9 cellular contexts compared by ENCODE assay signal in the genomic region with DNA sequence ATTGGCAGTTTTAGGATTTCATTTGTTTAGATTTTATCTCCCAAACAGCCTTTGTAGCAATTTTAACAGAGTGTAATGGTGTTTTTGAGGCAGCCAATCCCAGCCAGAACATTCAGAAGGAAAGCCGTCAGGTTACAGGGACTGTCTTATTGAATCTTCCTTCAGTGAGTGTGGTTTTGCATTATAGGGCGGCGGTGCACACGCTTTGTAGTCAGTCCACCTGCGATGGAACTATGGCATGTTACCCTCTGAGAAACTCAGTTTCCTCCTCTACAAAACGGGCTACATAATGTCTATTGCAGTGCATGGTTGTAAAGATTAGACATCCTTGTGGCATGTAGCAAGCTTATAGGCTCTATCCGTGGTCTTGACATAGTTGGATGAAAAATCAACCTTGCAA. TPM values are rescaled to one million over a fixed set of nuclear protein-coding genes. Genes with fewer than 3 reads are reported as not detected.
A peak's percentile ranks its signal among the peaks of the same experiment; 100 is the strongest.
DNase-seq lines count a peak whose midpoint lies in the region; ATAC-seq and TF ChIP-seq lines count a peak whose summit lies in the region.
"Had no signal": no experiment of that assay in that cellular context is flagged by ENCODE, and none has a peak within 500 bp of the region (broad histone marks: within the 10 kb centered on the region; RNA-seq: fewer than 3 reads in every experiment).

No MANE protein-coding gene starts in this region.

- H3K9me3 Mint-ChIP-seq in activated T-cell treated with anti-CD3 and anti-CD28 coated beads, Interleukin-2, amount 50 U/mL, for 72 hours: no peaks in the 10 kb centered on the region
- no peaks in the 10 kb centered on the region for H3K9me3 Mint-ChIP-seq in activated CD4-positive, alpha-beta memory T cell treated with anti-CD3 and anti-CD28 coated beads, Interleukin-2, amount 10 ng/mL, durations not matched to agents 7 days and 5 days

- no peaks in the 10 kb centered on the region for H3K27me3 Mint-ChIP-seq in activated T-cell treated with anti-CD3 and anti-CD28 coated beads, Interleukin-2, amount 50 U/mL, for 72 hours (ENCODE audit: low read depth)
- H3K27me3 Mint-ChIP-seq in activated CD4-positive, alpha-beta memory T cell treated with anti-CD3 and anti-CD28 coated beads, Interleukin-2, amount 10 ng/mL, durations not matched to agents 7 days and 5 days: no peaks in the 10 kb centered on the region

- peak overlapping the region in 1 of 2 donors; percentile 89 for H3K27ac ChIP-seq in tibial artery

- peaks cover 4 to 5% of the 10 kb centered on the region in 2 donors for H3K36me3 Mint-ChIP-seq in activated T-cell treated with anti-CD3 and anti-CD28 coated beads, Interleukin-2, amount 50 U/mL, for 72 hours (ENCODE audit: insufficient read depth in 2 of 2)
- peaks cover 19% of the 10 kb centered on the region for H3K36me3 Mint-ChIP-seq in activated CD4-positive, alpha-beta memory T cell treated with anti-CD3 and anti-CD28 coated beads, Interleukin-2, amount 10 ng/mL, durations not matched to agents 7 days and 5 days (ENCODE audit: low read depth)

- no peaks in the 10 kb centered on the region for H3K9me3 ChIP-seq in tibial artery

- peaks cover 33% of the 10 kb centered on the region for H3K4me1 Mint-ChIP-seq in activated T-cell treated with anti-CD3 and anti-CD28 coated beads, Interleukin-2, amount 50 U/mL, for 72 hours (ENCODE audit: low read depth)
- H3K4me1 Mint-ChIP-seq in activated CD4-positive, alpha-beta memory T cell treated with anti-CD3 and anti-CD28 coated beads, Interleukin-2, amount 10 ng/mL, durations not matched to agents 7 days and 5 days: peaks cover 28% of the 10 kb centered on the region

- no peak for ATAC-seq in activated T-cell treated with anti-CD3 and anti-CD28 coated beads, Interleukin-2, amount 50 U/mL, for 72 hours (replicated peaks in 1 of 2)
- peak; percentile 10 for ATAC-seq in left colon

- peaks cover 0 to 33% (median 25%) of the 10 kb centered on the region in 4 donors for H3K4me1 ChIP-seq in tibial artery

- POLR2A ChIA-PET in activated CD4-positive, alpha-beta memory T cell treated with anti-CD3 and anti-CD28 coated beads, Interleukin-2, amount 10 ng/mL, durations not matched to agents 7 days and 5 days (lab: Charles Lee): interaction anchor here (1.2 to 2.1 kb wide), 5 partner anchors 11 to 481 kb away, joined by 3 to 14 read pairs (median 3); a partner anchor contains a TSS

- DNase-seq in activated T-cell treated with anti-CD3 and anti-CD28 coated beads, Interleukin-2, amount 50 U/mL, for 72 hours: no peak
- DNase-seq in activated T-cell treated with anti-CD3 and anti-CD28 coated beads, Interleukin-2, amount 50 U/mL, for 48 hours: no peak
- no peak for DNase-seq in activated CD4-positive, alpha-beta memory T cell treated with anti-CD3 and anti-CD28 coated beads, Interleukin-2, amount 10 ng/mL, durations not matched to agents 7 days and 5 days
- peak in 1 of 2 donors; percentile 28 for DNase-seq in left colon
- DNase-seq in tibial artery: no peak
- no peak for DNase-seq in SKM-1 (lab: John Stamatoyannopoulos, UW; ENCODE audit: unreplicated experiment)
- DNase-seq in putamen (ENCODE audit: low spot score): no peak
- no peak for DNase-seq in effector CD4-positive, alpha-beta T cell
- DNase-seq: retina had no signal

- peaks cover 0 to 5% (median 5%) of the 10 kb centered on the region in 3 donors for H3K36me3 ChIP-seq in tibial artery

- intact Hi-C loops in left colon (cut with DNase I, micrococcal nuclease) (no loop called here), tibial artery (cut with DNase I; ENCODE audit: low total_unique reads) (no loop called here)

- no peak for TF ChIP-seq CTCF in tibial artery (IDR thresholded peaks at IDR 0.05)

- peak overlapping the region; percentile 91 to 93 for H3K4me3 Mint-ChIP-seq in activated T-cell treated with anti-CD3 and anti-CD28 coated beads, Interleukin-2, amount 50 U/mL, for 72 hours
- peak overlapping the region; percentile 85 for H3K4me3 Mint-ChIP-seq in activated CD4-positive, alpha-beta memory T cell treated with anti-CD3 and anti-CD28 coated beads, Interleukin-2, amount 10 ng/mL, durations not matched to agents 7 days and 5 days

- H3K27ac Mint-ChIP-seq in activated T-cell treated with anti-CD3 and anti-CD28 coated beads, Interleukin-2, amount 50 U/mL, for 72 hours: peak overlapping the region; percentile 80
- no peak overlapping the region for H3K27ac Mint-ChIP-seq in activated CD4-positive, alpha-beta memory T cell treated with anti-CD3 and anti-CD28 coated beads, Interleukin-2, amount 10 ng/mL, durations not matched to agents 7 days and 5 days

- H3K4me3 ChIP-seq in tibial artery: peak overlapping the region; percentile 77 to 89

- CTCF ChIA-PET in activated CD4-positive, alpha-beta memory T cell treated with anti-CD3 and anti-CD28 coated beads, Interleukin-2, amount 10 ng/mL, durations not matched to agents 7 days and 5 days (lab: Charles Lee): interaction anchor here (1.0 to 2.6 kb wide), 5 partner anchors 20 to 1098 kb away, joined by 3 to 13 read pairs (median 7); no protein-coding TSS in a partner anchor

- no peaks in the 10 kb centered on the region for H3K27me3 ChIP-seq in tibial artery

RNA-seq across cellular contexts. Expression of a gene that starts 1.0 kb away (rescaled TPM):
- total RNA-seq in activated T-cell treated with anti-CD3 and anti-CD28 coated beads, Interleukin-2, amount 50 U/mL, for 72 hours: 10 to 100 TPM; 23.3 to 29.0 TPM
- 10 to 100 TPM; 19.5 to 19.6 TPM for total RNA-seq in activated CD4-positive, alpha-beta memory T cell treated with anti-CD3 and anti-CD28 coated beads, Interleukin-2, amount 10 ng/mL, durations not matched to agents 7 days and 5 days
- total RNA-seq in left colon: 10 to 100 TPM; 24.8 to 32.2 TPM

RNA-seq across cellular contexts. Expression of a gene that starts 2.9 kb away (rescaled TPM):
- total RNA-seq in activated T-cell treated with anti-CD3 and anti-CD28 coated beads, Interleukin-2, amount 50 U/mL, for 72 hours: 1 to 10 TPM; 3.9 to 4.6 TPM
- total RNA-seq in activated CD4-positive, alpha-beta memory T cell treated with anti-CD3 and anti-CD28 coated beads, Interleukin-2, amount 10 ng/mL, durations not matched to agents 7 days and 5 days: 1 to 10 TPM; 1.6 to 2.1 TPM
- total RNA-seq in left colon: 10 to 100 TPM; 16.0 to 18.6 TPM
